30 cellular contexts compared by ENCODE assay signal in the genomic region with DNA sequence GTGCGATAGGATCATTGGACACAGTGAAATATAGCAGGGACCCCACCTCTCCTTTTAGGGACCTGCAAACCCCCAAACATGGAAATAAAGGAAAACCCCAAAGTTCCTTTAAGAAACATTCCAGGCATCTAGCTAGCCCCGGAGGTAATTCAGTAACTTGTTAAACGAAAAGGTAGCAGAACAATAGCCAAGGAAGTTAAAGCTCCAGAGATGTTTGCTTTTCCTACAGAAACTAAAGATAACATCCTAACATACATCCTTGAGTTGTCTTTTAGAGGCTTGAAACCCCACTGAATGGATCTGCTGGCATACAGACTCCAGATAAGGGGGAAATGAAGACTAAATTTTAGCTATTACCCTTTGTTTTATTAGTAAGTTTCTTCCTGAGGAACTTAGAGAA.
"Had no signal": no experiment of that assay in that cellular context is flagged by ENCODE, and none has a peak within 500 bp of the region (broad histone marks: within the 10 kb centered on the region; RNA-seq: fewer than 3 reads in every experiment).

No MANE protein-coding gene starts in this region.

- H3K27me3 ChIP-seq: body of pancreas, cardiac muscle cell, colonic mucosa, left lung, right lobe of liver, uterus had no signal

- ATAC-seq: activated CD4-positive, alpha-beta T cell treated with anti-CD3 and anti-CD28 coated beads for 36 hours; body of pancreas; esophagus mucosa; left lung; lower lobe of right lung; mucosa of descending colon; natural killer cell treated with Interleukin-12 subunit alpha and Interleukin-12 subunit beta and Interleukin-15 and Interleukin-18, amount 100 ng/mL, for 72 hours; right lobe of liver; T-cell had no signal

- H3K4me3 ChIP-seq: body of pancreas, cardiac muscle cell, colonic mucosa, left lung, lower lobe of right lung, mucosa of descending colon, right lobe of liver, thoracic aorta, uterus had no signal

- H3K27ac ChIP-seq: body of pancreas, cardiac muscle cell, colonic mucosa, left lung, lower lobe of right lung, right lobe of liver, thoracic aorta, uterus had no signal

- H3K27me3 Mint-ChIP-seq: activated CD4-positive, alpha-beta T cell treated with anti-CD3 and anti-CD28 coated beads for 36 hours; activated naive CD8-positive, alpha-beta T cell; stimulated activated naive CD8-positive, alpha-beta T cell treated with anti-CD3 and anti-CD28 coated beads, Interleukin-15, Interleukin-2, amounts not matched to agents 100 ng/mL and 50 ng/mL, for 24 hours; T-cell; type B pancreatic cell had no signal

- H3K36me3 ChIP-seq: cardiac muscle cell, colonic mucosa, left lung, lower lobe of right lung, right lobe of liver, thoracic aorta, uterus had no signal

- H3K4me1 Mint-ChIP-seq: activated CD4-positive, alpha-beta T cell treated with anti-CD3 and anti-CD28 coated beads for 36 hours; T-cell had no signal

- H3K9me3 ChIP-seq: body of pancreas, colonic mucosa, left lung, lower lobe of right lung, mucosa of descending colon, right lobe of liver, thoracic aorta, uterus had no signal

- DNase-seq: activated CD4-positive, alpha-beta T cell treated with anti-CD3 and anti-CD28 coated beads for 36 hours; activated CD4-positive, alpha-beta T cell treated with anti-CD3 and anti-CD28 coated beads, Interleukin-2, amount 50 U/mL, for 48 hours; activated CD4-positive, CD25-positive, alpha-beta regulatory T cell; activated CD8-positive, alpha-beta memory T cell treated with anti-CD3 and anti-CD28 coated beads for 24 hours; activated effector memory CD4-positive, alpha-beta T cell treated with Interleukin-2 at 50 U/mL for 16 hours; activated naive CD4-positive, alpha-beta T cell treated with Interleukin-2 at 50 U/mL for 16 hours; aorta; body of pancreas; cerebellar nuclear complex; colonic mucosa; effector CD8-positive, alpha-beta T cell; foreskin fibroblast; head of caudate nucleus; hippocampal formation; left lung; lower lobe of right lung; mesenchymal stem cell; mucosa of descending colon; posterior cingulate gyrus; right lobe of liver; stimulated activated CD4-positive, alpha-beta T cell treated with anti-CD3 and anti-CD28 coated beads, Interleukin-4, amount 100 ng/mL, for 1 hour; T-cell; uterus had no signal

- H3K27ac Mint-ChIP-seq: activated CD4-positive, alpha-beta T cell treated with anti-CD3 and anti-CD28 coated beads for 36 hours; activated naive CD8-positive, alpha-beta T cell; natural killer cell treated with Interleukin-12 subunit alpha and Interleukin-12 subunit beta and Interleukin-15 and Interleukin-18, amount 100 ng/mL, for 72 hours; stimulated activated naive CD8-positive, alpha-beta T cell treated with anti-CD3 and anti-CD28 coated beads, Interleukin-15, Interleukin-2, amounts not matched to agents 100 ng/mL and 50 ng/mL, for 24 hours; T-cell; type B pancreatic cell had no signal

- H3K4me1 ChIP-seq: body of pancreas, colonic mucosa, left lung, right lobe of liver, uterus had no signal

- H3K9me3 Mint-ChIP-seq: natural killer cell treated with Interleukin-12 subunit alpha and Interleukin-12 subunit beta and Interleukin-15 and Interleukin-18, amount 100 ng/mL, for 72 hours; stimulated activated naive CD8-positive, alpha-beta T cell treated with anti-CD3 and anti-CD28 coated beads, Interleukin-15, Interleukin-2, amounts not matched to agents 100 ng/mL and 50 ng/mL, for 24 hours; T-cell had no signal

- H3K36me3 Mint-ChIP-seq: natural killer cell treated with Interleukin-12 subunit alpha and Interleukin-12 subunit beta and Interleukin-15 and Interleukin-18, amount 100 ng/mL, for 72 hours; T-cell; type B pancreatic cell had no signal

- H3K4me3 Mint-ChIP-seq: activated CD4-positive, alpha-beta T cell treated with anti-CD3 and anti-CD28 coated beads for 36 hours; activated naive CD8-positive, alpha-beta T cell; natural killer cell treated with Interleukin-12 subunit alpha and Interleukin-12 subunit beta and Interleukin-15 and Interleukin-18, amount 100 ng/mL, for 72 hours; stimulated activated naive CD8-positive, alpha-beta T cell treated with anti-CD3 and anti-CD28 coated beads, Interleukin-15, Interleukin-2, amounts not matched to agents 100 ng/mL and 50 ng/mL, for 24 hours; T-cell; type B pancreatic cell had no signal
